Comparison of ENCODE assay signal across 1 cellular context in genomic region chr6:26155066-26155925, GRCh38.
TF ChIP-seq lines count a peak whose summit lies in the region.

No MANE protein-coding gene starts in this region.

TF ChIP-seq in GM23338, 12 proteins besides CTCF, POLR2A, EP300 and RAD21:
- TF ChIP-seq ZNF462 (CRISPR knock-in tag; IDR thresholded peaks at IDR 0.05) (no peak), JUNB (IDR thresholded peaks at IDR 0.05; ENCODE audit: unreplicated experiment) (no peak), POLR2AphosphoS5 (IDR thresholded peaks at IDR 0.05; ENCODE audit: low read depth) (no peak)
